1 cellular context compared by ENCODE assay signal in genomic region chr2:150470435-150470834, GRCh38.
TF ChIP-seq lines count a peak whose summit lies in the region.

No MANE protein-coding gene starts in this region.

TF ChIP-seq in endothelial cell of umbilical vein, 7 proteins besides CTCF, POLR2A, EP300 and RAD21 (continued from another document):
- TF ChIP-seq, protein P1, sequence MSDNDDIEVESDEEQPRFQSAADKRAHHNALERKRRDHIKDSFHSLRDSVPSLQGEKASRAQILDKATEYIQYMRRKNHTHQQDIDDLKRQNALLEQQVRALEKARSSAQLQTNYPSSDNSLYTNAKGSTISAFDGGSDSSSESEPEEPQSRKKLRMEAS (IDR thresholded peaks at IDR 0.05; ENCODE audit: insufficient read depth, insufficient read length): no peak
- no peak for TF ChIP-seq JUN (IDR thresholded peaks at IDR 0.05; ENCODE audit: borderline replicate concordance, insufficient read depth, insufficient read length, low read depth)
- TF ChIP-seq EZH2 (IDR thresholded peaks at IDR 0.05; ENCODE audit: borderline replicate concordance, low read depth, low read length, severe bottlenecking): no peak
